ENCODE assay signal across 3 cellular contexts in genomic region chr1:230792691-230793462, GRCh38.
TF ChIP-seq lines count a peak whose summit lies in the region.

No MANE protein-coding gene starts in this region.

TF ChIP-seq in HEK293, 187 proteins besides CTCF, POLR2A, EP300 and RAD21 (continues in another document):
- no peak for TF ChIP-seq ZNF280D (tag by site-specific recombination; IDR thresholded peaks at IDR 0.05)
- no peak for TF ChIP-seq ZNF530 (tag by site-specific recombination; IDR thresholded peaks at IDR 0.05; ENCODE audit: low read depth)
- no peak for TF ChIP-seq ZFP41 (tag by site-specific recombination; IDR thresholded peaks at IDR 0.05; ENCODE audit: borderline replicate concordance)
- no peak for TF ChIP-seq ZNF324 (tag by site-specific recombination; IDR thresholded peaks at IDR 0.05)
- TF ChIP-seq ZBTB11 (tag by site-specific recombination; conservative IDR thresholded peaks at IDR 0.05; ENCODE audit: low read depth), result no peak
- no peak for TF ChIP-seq ZNF16 (tag by site-specific recombination; IDR thresholded peaks at IDR 0.05; ENCODE audit: low read depth)
- TF ChIP-seq ZNF558 (tag by site-specific recombination; IDR thresholded peaks at IDR 0.05), result no peak
- TF ChIP-seq ZNF76 (tag by site-specific recombination; IDR thresholded peaks at IDR 0.05; ENCODE audit: borderline replicate concordance, low read depth), result no peak
- TF ChIP-seq GLI4 (tag by site-specific recombination; IDR thresholded peaks at IDR 0.05), result no peak
- TF ChIP-seq TCF7L2 (IDR thresholded peaks at IDR 0.05; ENCODE audit: borderline replicate concordance, low read depth, low read length), result no peak
- TF ChIP-seq ZNF184 (tag by site-specific recombination; IDR thresholded peaks at IDR 0.05), result no peak
- no peak for TF ChIP-seq ZNF223 (tag by site-specific recombination; IDR thresholded peaks at IDR 0.05)

TF ChIP-seq in GM12878, 131 proteins besides CTCF, POLR2A, EP300 and RAD21 (continued from another document):
- TF ChIP-seq BCL3 (IDR thresholded peaks at IDR 0.05; ENCODE audit: borderline replicate concordance, insufficient read depth, low read depth, low read length, poor library complexity, severe bottlenecking) (no peak), ASH2L (IDR thresholded peaks at IDR 0.05; ENCODE audit: borderline replicate concordance, low read depth) (no peak)

TF ChIP-seq in liver, 16 proteins besides CTCF, POLR2A, EP300 and RAD21 (continued from another document):
- TF ChIP-seq ATF3 (IDR thresholded peaks at IDR 0.05) (no peak), JUND (IDR thresholded peaks at IDR 0.05) (no peak), EGR1 (IDR thresholded peaks at IDR 0.05; ENCODE audit: low read depth in 2 of 2) (no peak), HNF4A (conservative IDR thresholded peaks at IDR 0.05) (no peak), MAX (IDR thresholded peaks at IDR 0.05) (no peak), TAF1 (conservative IDR thresholded peaks at IDR 0.05) (no peak), REST (IDR thresholded peaks at IDR 0.05) (no peak)
TF ChIP-seq in liver: peak in this region for 0.
